8 cellular contexts compared by ENCODE assay signal in genomic region chr12:119115296-119115905, GRCh38.
A peak's percentile ranks its signal among the peaks of the same experiment; 100 is the strongest.
DNase-seq lines count a peak whose midpoint lies in the region; ATAC-seq and TF ChIP-seq lines count a peak whose summit lies in the region.

No MANE protein-coding gene starts in this region.

- 25 to 34% (median 32%) methylated on average over 2 of the region's 2 CpGs for WGBS in psoas muscle, 3 donors

- intact Hi-C loops in psoas muscle (cut with DNase I), result loop anchor here (1.0 to 5.0 kb wide), 3 partner anchors 82 to 298 kb away; no protein-coding TSS in a partner anchor

- peaks cover 12% of the 10 kb centered on the region for H3K9me3 Mint-ChIP-seq in WTC11

- H3K27me3 Mint-ChIP-seq in WTC11 (ENCODE audit: low read depth) (no peaks in the 10 kb centered on the region), T-helper 17 cell (peaks cover 10% of the 10 kb centered on the region)

- no peak overlapping the region for H3K27ac ChIP-seq in psoas muscle

- H3K36me3 ChIP-seq in psoas muscle (ENCODE audit: insufficient read depth in 1 of 2, low read depth in 1 of 2), result no peaks in the 10 kb centered on the region

- CTCF ChIA-PET in WTC11 (lab: Charles Lee), result interaction anchor here (1.0 kb wide), 3 partner anchors 41 to 134 kb away, joined by 3 to 4 read pairs (median 4); partner anchors contain the start of gene SRRM4

- peaks cover 13% of the 10 kb centered on the region for H3K36me3 Mint-ChIP-seq in WTC11
- H3K36me3 Mint-ChIP-seq in T-helper 17 cell (ENCODE audit: low read depth), result no peaks in the 10 kb centered on the region

- H3K4me1 Mint-ChIP-seq in WTC11 (peaks cover 14% of the 10 kb centered on the region), T-helper 17 cell (no peaks in the 10 kb centered on the region)

- POLR2A ChIA-PET in WTC11 (lab: Charles Lee), result no interaction called here

- peak; percentile 80 for TF ChIP-seq CTCF in WTC11 (IDR thresholded peaks at IDR 0.05)
- peak; percentile 94 for TF ChIP-seq CTCF in psoas muscle (IDR thresholded peaks at IDR 0.05)

- peak; percentile 74 for ATAC-seq in WTC11
- peak; percentile 81 to 90 (median 84) for ATAC-seq in psoas muscle
- ATAC-seq in T-helper 17 cell, result no peak

- H3K27ac Mint-ChIP-seq in WTC11, result no peak overlapping the region
- no peak overlapping the region for H3K27ac Mint-ChIP-seq in T-helper 17 cell

- H3K9me3 ChIP-seq in psoas muscle (no peaks in the 10 kb centered on the region), T-helper 17 cell (ENCODE audit: control insufficient read depth, low read length, poor library complexity, severe bottlenecking) (no peaks in the 10 kb centered on the region)

- no peak overlapping the region for H3K4me3 Mint-ChIP-seq in WTC11
- no peak overlapping the region for H3K4me3 Mint-ChIP-seq in T-helper 17 cell

- peak; percentile 68 for DNase-seq in AG08395 (ENCODE audit: low spot score)
- peak; percentile 44 for DNase-seq in Daoy (ENCODE audit: low read depth)
- peak; percentile 65 for DNase-seq in NCI-H1105 treated with DMSO at 0.1 percent for 48 hours (lab: John Stamatoyannopoulos, UW)
- peak; percentile 69 for DNase-seq in WTC11 (ENCODE audit: low spot score)
- DNase-seq in germinal center (ENCODE audit: low spot score), result peak; percentile 49
- DNase-seq in psoas muscle, result no peak
- DNase-seq in T-helper 17 cell, result no peak
- DNase-seq in activated effector memory CD4-positive, alpha-beta T cell treated with anti-CD3 and anti-CD28 coated beads, Interleukin-2, amount 50 U/mL, for 16 hours, result no peak

- peaks cover 15% of the 10 kb centered on the region for H3K4me1 ChIP-seq in psoas muscle

- H3K4me3 ChIP-seq in psoas muscle, result peak overlapping the region; percentile 35

- H3K27me3 ChIP-seq in psoas muscle (ENCODE audit: insufficient read depth in 3 of 3, low read length in 2 of 3), result no peaks in the 10 kb centered on the region

TF ChIP-seq in WTC11, 78 proteins besides CTCF, POLR2A, EP300 and RAD21:
- TF ChIP-seq FOXP4 (CRISPR knock-in tag; IDR thresholded peaks at IDR 0.05) (no peak), CDX4 (CRISPR knock-in tag; IDR thresholded peaks at IDR 0.05; ENCODE audit: borderline replicate concordance) (no peak), CREM (CRISPR knock-in tag; IDR thresholded peaks at IDR 0.05) (no peak), PRDM15 (CRISPR knock-in tag; IDR thresholded peaks at IDR 0.05) (0 out of 2 replicates have a peak, but pooled peaks have one; percentile 33), IRF2 (CRISPR knock-in tag; IDR thresholded peaks at IDR 0.05; ENCODE audit: borderline replicate concordance, low read depth) (no peak), ATF6 (CRISPR knock-in tag; IDR thresholded peaks at IDR 0.05) (no peak)
TF ChIP-seq in WTC11: peak in this region for 1.

Comparison
In these comparisons a context has a peak if more than half of its experiments do, and no peak if none do; other contexts are left out.
1. DNase-seq: peak in AG08395 (single experiment), Daoy (single experiment), NCI-H1105 treated with DMSO at 0.1 percent for 48 hours (single experiment), WTC11 (single experiment) and germinal center (single experiment); none in psoas muscle (0 of 2), T-helper 17 cell (0 of 3) and activated effector memory CD4-positive, alpha-beta T cell treated with anti-CD3 and anti-CD28 coated beads, Interleukin-2, amount 50 U/mL, for 16 hours (single experiment).